ENCODE assay signal across 26 cellular contexts in genomic region chr20:53824779-53825178, GRCh38.
"Had no signal": no experiment of that assay in that cellular context is flagged by ENCODE, and none has a peak within 500 bp of the region (broad histone marks: within the 10 kb centered on the region; RNA-seq: fewer than 3 reads in every experiment).

No MANE protein-coding gene starts in this region.

- H3K27me3 ChIP-seq: body of pancreas, cardiac muscle cell, heart left ventricle, right atrium auricular region, suprapubic skin, tibial nerve had no signal

- H3K9me3 ChIP-seq: body of pancreas, lower lobe of right lung, prostate gland, suprapubic skin had no signal

- DNase-seq: activated B cell treated with CpG ODN at 0.5 μM for 24 hours; activated CD4-positive, alpha-beta T cell treated with anti-CD3 and anti-CD28 coated beads for 36 hours; activated CD4-positive, alpha-beta T cell treated with anti-CD3 and anti-CD28 coated beads, Interleukin-2, amount 50 U/mL, for 4 hours; activated naive CD4-positive, alpha-beta T cell treated with anti-CD3 and anti-CD28 coated beads, Interleukin-2, amount 50 U/mL, for 16 hours; activated naive CD8-positive, alpha-beta T cell treated with anti-CD3 and anti-CD28 coated beads, Interleukin-2, amount 50 U/mL, for 24 hours; activated T-cell treated with anti-CD3 and anti-CD28 coated beads, Interleukin-2, amount 50 U/mL, for 48 hours; anterior cingulate cortex; body of pancreas; effector CD8-positive, alpha-beta T cell; erythroblast; heart left ventricle; islet precursor cell; left colon; lower lobe of right lung; naive B cell; occipital lobe; stimulated activated CD4-positive, alpha-beta T cell treated with anti-CD3 and anti-CD28 coated beads, Interleukin-12 subunit alpha, Interleukin-12 subunit beta, amount 100 ng/mL, for 4 hours; stimulated activated CD4-positive, alpha-beta T cell treated with anti-CD3 and anti-CD28 coated beads, Interleukin-4, amount 100 ng/mL, for 4 hours had no signal

- H3K36me3 ChIP-seq: cardiac muscle cell, heart left ventricle, lower lobe of right lung, prostate gland, right atrium auricular region, suprapubic skin, tibial nerve had no signal

- H3K4me3 Mint-ChIP-seq: activated B cell treated with CpG ODN at 0.5 μM for 24 hours; activated CD4-positive, alpha-beta T cell treated with anti-CD3 and anti-CD28 coated beads for 36 hours; activated naive CD8-positive, alpha-beta T cell treated with anti-CD3 and anti-CD28 coated beads, Interleukin-2, amount 50 U/mL, for 24 hours; neural crest cell; stimulated activated naive CD8-positive, alpha-beta T cell treated with anti-CD3 and anti-CD28 coated beads, Interleukin-15, Interleukin-2, amounts not matched to agents 100 ng/mL and 50 ng/mL, for 24 hours; T-helper 1 cell treated with Interleukin-12 subunit alpha and Interleukin-12 subunit beta and Interleukin-4 antibody, amounts not matched to agents 30 μg/mL and 1 μg/mL, for 36 hours had no signal

- H3K27ac Mint-ChIP-seq: activated B cell treated with CpG ODN at 0.5 μM for 24 hours; activated CD4-positive, alpha-beta T cell treated with anti-CD3 and anti-CD28 coated beads for 36 hours; activated naive CD8-positive, alpha-beta T cell treated with anti-CD3 and anti-CD28 coated beads, Interleukin-2, amount 50 U/mL, for 24 hours; stimulated activated naive CD8-positive, alpha-beta T cell treated with anti-CD3 and anti-CD28 coated beads, Interleukin-15, Interleukin-2, amounts not matched to agents 100 ng/mL and 50 ng/mL, for 24 hours had no signal

- H3K27ac ChIP-seq: body of pancreas, cardiac muscle cell, heart left ventricle, lower lobe of right lung, prostate gland, right atrium auricular region, suprapubic skin had no signal

- H3K4me1 ChIP-seq: prostate gland had no signal

- H3K36me3 Mint-ChIP-seq: naive B cell had no signal

- H3K27me3 Mint-ChIP-seq: activated B cell treated with CpG ODN at 0.5 μM for 24 hours; activated CD4-positive, alpha-beta T cell treated with anti-CD3 and anti-CD28 coated beads for 36 hours; activated naive CD8-positive, alpha-beta T cell treated with anti-CD3 and anti-CD28 coated beads, Interleukin-2, amount 50 U/mL, for 24 hours; naive B cell; stimulated activated naive CD8-positive, alpha-beta T cell treated with anti-CD3 and anti-CD28 coated beads, Interleukin-15, Interleukin-2, amounts not matched to agents 100 ng/mL and 50 ng/mL, for 24 hours had no signal

- H3K4me3 ChIP-seq: body of pancreas, cardiac muscle cell, heart left ventricle, lower lobe of right lung, prostate gland, right atrium auricular region, suprapubic skin, tibial nerve had no signal

- H3K9me3 Mint-ChIP-seq: activated B cell treated with CpG ODN at 0.5 μM for 24 hours; activated naive CD8-positive, alpha-beta T cell treated with anti-CD3 and anti-CD28 coated beads, Interleukin-2, amount 50 U/mL, for 24 hours; naive B cell; stimulated activated naive CD8-positive, alpha-beta T cell treated with anti-CD3 and anti-CD28 coated beads, Interleukin-15, Interleukin-2, amounts not matched to agents 100 ng/mL and 50 ng/mL, for 24 hours; T-helper 1 cell treated with Interleukin-12 subunit alpha and Interleukin-12 subunit beta and Interleukin-4 antibody, amounts not matched to agents 30 μg/mL and 1 μg/mL, for 36 hours had no signal
